ENCODE assay signal across 1 cellular context in genomic region chr5:70866821-70867220, GRCh38. TPM values are rescaled to one million over a fixed set of nuclear protein-coding genes. Genes with fewer than 3 reads are reported as not detected.
"Had no signal": no experiment of that assay in that cellular context is flagged by ENCODE, and none has a peak within 500 bp of the region (broad histone marks: within the 10 kb centered on the region; RNA-seq: fewer than 3 reads in every experiment).

No MANE protein-coding gene starts in this region.

RNA-seq across cellular contexts. Expression of gene SERF1A, which starts 33.6 kb away (rescaled TPM):
- total RNA-seq: PC-3 had no signal
